In the genomic region with DNA sequence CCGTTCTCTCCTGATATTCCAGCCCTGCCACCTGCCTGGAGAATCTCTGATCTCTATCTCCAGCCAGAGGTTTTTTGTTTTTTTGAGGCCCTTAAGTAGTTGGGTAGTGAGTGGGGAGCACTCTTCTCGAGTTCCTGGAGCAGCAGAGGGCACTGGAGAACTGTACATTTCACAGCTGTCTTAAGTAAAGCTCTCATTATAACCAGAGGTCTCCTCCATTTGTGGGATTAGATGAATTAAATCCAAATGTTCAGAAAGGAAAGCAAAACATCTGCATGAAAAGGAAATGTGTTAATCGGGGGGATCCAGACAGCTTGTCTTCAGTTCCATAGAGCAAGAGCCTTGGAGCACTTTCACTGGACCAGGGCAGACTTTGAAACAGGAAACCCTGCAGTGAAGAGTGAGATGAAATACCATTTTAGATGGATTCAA, we compare ENCODE assay signal across 9 cellular contexts. TPM values are rescaled to one million over a fixed set of nuclear protein-coding genes. Genes with fewer than 3 reads are reported as not detected.
A peak's percentile ranks its signal among the peaks of the same experiment; 100 is the strongest.
DNase-seq lines count a peak whose midpoint lies in the region; TF ChIP-seq lines count a peak whose summit lies in the region.
"Had no signal": no experiment of that assay in that cellular context is flagged by ENCODE, and none has a peak within 500 bp of the region (broad histone marks: within the 10 kb centered on the region; RNA-seq: fewer than 3 reads in every experiment).

No MANE protein-coding gene starts in this region.

- H4K5ac ChIP-seq in mesendoderm (ENCODE audit: low read length), result no peak overlapping the region

- no peak overlapping the region for H3K4me3 ChIP-seq in cardiac fibroblast (replicated peaks in 1 of 2; ENCODE audit: low read depth in 2 of 2, low read length in 2 of 2)
- no peak overlapping the region for H3K4me3 ChIP-seq in MG63
- H3K4me3 ChIP-seq in mesendoderm (ENCODE audit: low read length), result no peak overlapping the region

- no peak overlapping the region for H3K56ac ChIP-seq in mesendoderm (ENCODE audit: low read length)

- no peaks in the 10 kb centered on the region; the same call in 1 of the 2 replicates for H3K9me3 ChIP-seq in MG63

- TF ChIP-seq CTCF in cardiac fibroblast (IDR thresholded peaks at IDR 0.05; ENCODE audit: low read depth, low read length), result peak; percentile 2

- no peaks in the 10 kb centered on the region for H3K36me3 ChIP-seq in MG63
- no peaks in the 10 kb centered on the region for H3K36me3 ChIP-seq in mesendoderm (ENCODE audit: control insufficient read depth, insufficient read depth, low read length)

- H2BK5ac ChIP-seq in mesendoderm (ENCODE audit: low read length), result no peak overlapping the region

- H3K79me1 ChIP-seq in mesendoderm (ENCODE audit: low read length), result no peaks in the 10 kb centered on the region

- no peaks in the 10 kb centered on the region for H3K27me3 ChIP-seq in MG63
- H3K27me3 ChIP-seq in mesendoderm (ENCODE audit: insufficient read depth, low read length, poor library complexity), result no peaks in the 10 kb centered on the region

- no peak overlapping the region for H4K8ac ChIP-seq in mesendoderm (ENCODE audit: low read depth, low read length)

- no peak overlapping the region for H3K4me2 ChIP-seq in mesendoderm (ENCODE audit: low read length)

- no peak overlapping the region for H3K9ac ChIP-seq in mesendoderm (ENCODE audit: low read length)

- no peak overlapping the region for H3K23ac ChIP-seq in mesendoderm (ENCODE audit: low read length)

- no peak overlapping the region for H2AK5ac ChIP-seq in mesendoderm (ENCODE audit: low read length)

- H3K79me2 ChIP-seq in mesendoderm (ENCODE audit: control insufficient read depth, insufficient read depth, low read length), result no peaks in the 10 kb centered on the region

- H2BK120ac ChIP-seq in mesendoderm (ENCODE audit: low read depth, low read length), result no peak overlapping the region

- H3K4me1 ChIP-seq in mesendoderm (ENCODE audit: control insufficient read depth, low read depth, low read length), result no peaks in the 10 kb centered on the region

- no peak overlapping the region for H3K4ac ChIP-seq in mesendoderm (ENCODE audit: low read depth, low read length)

- no peak overlapping the region for H2BK15ac ChIP-seq in mesendoderm (replicated peaks; ENCODE audit: low read depth)

- WGBS in mesendoderm (ENCODE audit: extremely low coverage, insufficient coverage, low lambda C conversion rate), result no CpG with 5 or more reads among the region's 3 CpGs

- DNase-seq in Daoy (ENCODE audit: low read depth) (peak; percentile 30), NAMALWA (ENCODE audit: low spot score) (peak; percentile 34), cardiac fibroblast (ENCODE audit: low read depth in 2 of 2) (peak; percentile 63 to 88), non-pigmented ciliary epithelial cell (ENCODE audit: low read depth) (peak; percentile 56), MG63 (no peak), mesendoderm (no peak), D341Med (ENCODE audit: low spot score) (no peak)
- DNase-seq: activated T-cell treated with anti-CD3 and anti-CD28 coated beads, Interleukin-2, amount 50 U/mL, for 24 hours; NCI-H1930 had no signal

- H3K27ac ChIP-seq in mesendoderm (ENCODE audit: low read depth, low read length), result no peak overlapping the region

- no peak overlapping the region for H3K18ac ChIP-seq in mesendoderm (ENCODE audit: low read length)

RNA-seq across cellular contexts. Expression of a gene that starts 32.8 kb away (rescaled TPM):
- 2.3 and 11.7 TPM in 2 replicates for total RNA-seq in Daoy (2014; rRNA removed; shearing (Covaris generic))
- 19.1 and 20.6 TPM in 2 replicates for total RNA-seq in MG63 (2014; rRNA removed; shearing (Covaris generic); ENCODE audit: low replicate concordance)
- polyA plus RNA-seq in mesendoderm (2013, experiment 1 of 2), result 1.2 TPM
- 1.3 TPM for polyA plus RNA-seq in mesendoderm (2013, experiment 2 of 2)

Comparison
In these comparisons a context has a peak if more than half of its experiments do, and no peak if none do; other contexts are left out.
1. DNase-seq: peak in Daoy (single experiment), NAMALWA (single experiment), cardiac fibroblast (2 of 2) and non-pigmented ciliary epithelial cell (single experiment); none in MG63 (single experiment), mesendoderm (single experiment) and D341Med (single experiment).